In genomic region chr4:3880595-3881120, GRCh38 we compare ENCODE assay signal across 8 cellular contexts.
DNase-seq lines count a peak whose midpoint lies in the region; ATAC-seq and TF ChIP-seq lines count a peak whose summit lies in the region.

No MANE protein-coding gene starts in this region.

- H3K27me3 Mint-ChIP-seq in WTC11 (ENCODE audit: low read depth) = peaks cover 34% of the 10 kb centered on the region

- no peak overlapping the region for H3K27ac ChIP-seq in 22Rv1
- no peak overlapping the region for H3K27ac ChIP-seq in breast epithelium

- DNase-seq in NCI-H146 (lab: John Stamatoyannopoulos, UW) (peak; percentile 39), WTC11 (ENCODE audit: low spot score) (peak; percentile 93), breast epithelium (ENCODE audit: low spot score in 2 of 2) (peak; percentile 62 to 74), kidney glomerular epithelial cell (lab: John Stamatoyannopoulos, UW) (peak; percentile 21)
- peak; percentile 74 for DNase-seq in stimulated activated CD4-positive, alpha-beta T cell treated with anti-CD3 and anti-CD28 coated beads, Interleukin-4, amount 100 ng/mL, for 1 hour

- POLR2A ChIA-PET in WTC11 (lab: Charles Lee) = interaction anchor here (0.5 to 2.1 kb wide), 4 partner anchors 18 to 852 kb away, joined by 3 to 6 read pairs (median 4); no protein-coding TSS in a partner anchor

- ATAC-seq in WTC11 = peak; percentile 93
- ATAC-seq in GM19023 (IDR thresholded peaks at IDR 0.05; ENCODE audit: unreplicated experiment) = no peak

- H3K4me1 Mint-ChIP-seq in WTC11 = peaks cover 16% of the 10 kb centered on the region

- peaks cover 0 to 52% of the 10 kb centered on the region in 2 donors for H3K27me3 ChIP-seq in breast epithelium

- no peak for TF ChIP-seq POLR2A in breast epithelium (IDR thresholded peaks at IDR 0.05)

- H3K4me1 ChIP-seq in breast epithelium = peaks cover 0 to 6% of the 10 kb centered on the region in 2 donors

- peaks cover 17% of the 10 kb centered on the region for H3K9me3 Mint-ChIP-seq in WTC11

- no peak overlapping the region for H3K27ac Mint-ChIP-seq in WTC11

- intact Hi-C loops in breast epithelium (cut with DNase I; ENCODE audit: low total_unique reads) = no loop called here

- no peaks in the 10 kb centered on the region for H3K36me3 ChIP-seq in breast epithelium

- H3K36me3 Mint-ChIP-seq in WTC11 = peaks cover 10% of the 10 kb centered on the region

- CTCF ChIA-PET in WTC11 (lab: Charles Lee) = interaction anchor here (0.6 to 4.3 kb wide), 53 partner anchors 10 to 1896 kb away, joined by 3 to 115 read pairs (median 6); partner anchors contain the start of gene ADRA2C

- peak overlapping the region in 1 of 3 donors; percentile 12 for H3K4me3 ChIP-seq in breast epithelium

- peak; percentile 87 for TF ChIP-seq CTCF in 22Rv1 (IDR thresholded peaks at IDR 0.05)
- TF ChIP-seq CTCF in GM12874 (IDR thresholded peaks at IDR 0.05; ENCODE audit: insufficient read depth, low read depth, low read length) = peak; percentile 63
- peak; percentile 57 for TF ChIP-seq CTCF in WTC11 (IDR thresholded peaks at IDR 0.05)
- peak; percentile 15 to 83 (median 57) for TF ChIP-seq CTCF in breast epithelium (IDR thresholded peaks at IDR 0.05)

- peak overlapping the region; percentile 45 for H3K4me3 Mint-ChIP-seq in WTC11

- peaks cover 0 to 5% of the 10 kb centered on the region in 2 donors for H3K9me3 ChIP-seq in breast epithelium

TF ChIP-seq in WTC11, 78 proteins besides CTCF, POLR2A, EP300 and RAD21 (continues in another document):
- no peak for TF ChIP-seq ZNF423 (CRISPR knock-in tag; IDR thresholded peaks at IDR 0.05)
- TF ChIP-seq TCF7 (CRISPR knock-in tag; IDR thresholded peaks at IDR 0.05; ENCODE audit: low read depth) = no peak
- TF ChIP-seq GRHL2 (CRISPR knock-in tag; IDR thresholded peaks at IDR 0.05; ENCODE audit: insufficient replicate concordance, severe bottlenecking) = no peak
- TF ChIP-seq NFATC4 (CRISPR knock-in tag; IDR thresholded peaks at IDR 0.05) = no peak
- no peak for TF ChIP-seq NFYB (CRISPR knock-in tag; conservative IDR thresholded peaks at IDR 0.05; ENCODE audit: low read depth)
- no peak for TF ChIP-seq NR2C2 (CRISPR knock-in tag; IDR thresholded peaks at IDR 0.05)
- TF ChIP-seq TP53 (CRISPR knock-in tag; IDR thresholded peaks at IDR 0.05) = no peak
- TF ChIP-seq MYBL2 (CRISPR knock-in tag; IDR thresholded peaks at IDR 0.05) = no peak
- no peak for TF ChIP-seq E2F1 (CRISPR knock-in tag; IDR thresholded peaks at IDR 0.05)
- TF ChIP-seq ETV6 (CRISPR knock-in tag; IDR thresholded peaks at IDR 0.05) = peak; percentile 61; the same call in 1 of the 2 replicates
- TF ChIP-seq ZNF396 (CRISPR knock-in tag; IDR thresholded peaks at IDR 0.05; ENCODE audit: borderline replicate concordance) = no peak
- TF ChIP-seq ATF3 (CRISPR knock-in tag; conservative IDR thresholded peaks at IDR 0.05) = no peak
- TF ChIP-seq ZNF671 (CRISPR knock-in tag; IDR thresholded peaks at IDR 0.05) = no peak
- TF ChIP-seq ELF4 (CRISPR knock-in tag; IDR thresholded peaks at IDR 0.05; ENCODE audit: low read depth) = no peak
- TF ChIP-seq KAT7 (CRISPR knock-in tag; IDR thresholded peaks at IDR 0.05; ENCODE audit: borderline replicate concordance) = no peak
- no peak for TF ChIP-seq TEAD4 (CRISPR knock-in tag; IDR thresholded peaks at IDR 0.05)
- no peak for TF ChIP-seq HMGA2 (CRISPR knock-in tag; IDR thresholded peaks at IDR 0.05)
- TF ChIP-seq ZNF138 (CRISPR knock-in tag; conservative IDR thresholded peaks at IDR 0.05) = 0 out of 2 replicates have a peak, but pooled peaks have one; percentile 23
- 0 out of 2 replicates have a peak, but pooled peaks have one; percentile 41 for TF ChIP-seq NFE2L1 (CRISPR knock-in tag; IDR thresholded peaks at IDR 0.05)
- no peak for TF ChIP-seq FOXP4 (CRISPR knock-in tag; IDR thresholded peaks at IDR 0.05)
- no peak for TF ChIP-seq AR (CRISPR knock-in tag; IDR thresholded peaks at IDR 0.05)
- no peak for TF ChIP-seq ZNF532 (CRISPR knock-in tag; IDR thresholded peaks at IDR 0.05; ENCODE audit: borderline replicate concordance)
- TF ChIP-seq TEAD1 (CRISPR knock-in tag; IDR thresholded peaks at IDR 0.05) = no peak
- no peak for TF ChIP-seq ZNF317 (CRISPR knock-in tag; IDR thresholded peaks at IDR 0.05; ENCODE audit: borderline replicate concordance, low read depth)

Comparison
In these comparisons a context has a peak if more than half of its experiments do, and no peak if none do; other contexts are left out.
1. DNase-seq: peak in every context shown above with its lines; median percentile 93 in WTC11; 74 in stimulated activated CD4-positive, alpha-beta T cell treated with anti-CD3 and anti-CD28 coated beads, Interleukin-4, amount 100 ng/mL, for 1 hour; 68 in breast epithelium; 39 in NCI-H146; 21 in kidney glomerular epithelial cell.